3 cellular contexts compared by ENCODE assay signal in genomic region chr1:181951213-181951612, GRCh38.
TF ChIP-seq lines count a peak whose summit lies in the region.

No MANE protein-coding gene starts in this region.

TF ChIP-seq in HepG2, 621 proteins besides CTCF, POLR2A, EP300 and RAD21:
- TF ChIP-seq MAFF (IDR thresholded peaks at IDR 0.05; ENCODE audit: low read depth, low read length) (peak; percentile 79), MAFK (conservative IDR thresholded peaks at IDR 0.05 in 1 of 2, IDR thresholded peaks at IDR 0.05 in 1 of 2; ENCODE audit: low read length in 2 of 2) (peak; percentile 79 to 89), ZNF841 (CRISPR knock-in tag; IDR thresholded peaks at IDR 0.05; ENCODE audit: borderline replicate concordance) (no peak)

TF ChIP-seq in IMR-90, 13 proteins besides CTCF, POLR2A, EP300 and RAD21:
- TF ChIP-seq MAFK (IDR thresholded peaks at IDR 0.05; ENCODE audit: low read depth, low read length), result peak; percentile 77
- no peak for TF ChIP-seq FOS (IDR thresholded peaks at IDR 0.05; ENCODE audit: low read depth, low read length)

TF ChIP-seq in H1, 55 proteins besides CTCF, POLR2A, EP300 and RAD21:
- TF ChIP-seq MAFK (IDR thresholded peaks at IDR 0.05; ENCODE audit: low read depth, low read length), result peak; percentile 18; the same call in 1 of the 2 replicates
- no peak for TF ChIP-seq EZH2 (IDR thresholded peaks at IDR 0.05; ENCODE audit: low read depth, low read length, severe bottlenecking)
- TF ChIP-seq SAP30 (IDR thresholded peaks at IDR 0.05; ENCODE audit: insufficient read depth, insufficient replicate concordance, low read length), result no peak
